Comparison of ENCODE assay signal across 17 cellular contexts in the genomic region with DNA sequence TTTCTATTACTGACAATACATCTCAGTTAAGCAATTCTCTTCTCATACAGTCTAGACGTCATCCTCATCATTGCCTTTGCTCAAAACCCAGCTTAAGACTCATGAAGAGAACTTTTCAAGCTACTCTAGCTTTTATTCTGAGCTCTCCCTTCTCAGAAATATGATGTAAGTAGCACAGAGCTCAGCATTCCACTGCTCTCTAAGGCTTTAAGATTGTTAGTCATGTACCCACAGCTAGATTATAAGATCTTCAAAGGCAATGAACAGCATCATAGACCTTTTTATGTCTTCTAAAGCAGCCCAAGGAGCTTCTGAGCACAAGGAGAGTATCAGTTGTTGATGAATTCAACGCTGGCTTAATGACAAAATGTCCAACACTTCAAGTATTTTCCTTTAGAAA.
DNase-seq lines count a peak whose midpoint lies in the region; ATAC-seq, FAIRE-seq and TF ChIP-seq lines count a peak whose summit lies in the region.
"Had no signal": no experiment of that assay in that cellular context is flagged by ENCODE, and none has a peak within 500 bp of the region (broad histone marks: within the 10 kb centered on the region; RNA-seq: fewer than 3 reads in every experiment).

No MANE protein-coding gene starts in this region.

- FAIRE-seq in A549 (lab: Jason Lieb, UNC): peak; percentile 65
- FAIRE-seq: frontal cortex, H54 had no signal

- H3K14ac ChIP-seq in IMR-90 (replicated peaks; ENCODE audit: low read depth, low read length) (no peak overlapping the region), mesenchymal stem cell (ENCODE audit: low read length in 2 of 2) (no peak overlapping the region)

- peak overlapping the region; percentile 49; the same call in 1 of the 2 replicates for H4K5ac ChIP-seq in IMR-90 (ENCODE audit: low read depth, low read length)

- no peak for TF ChIP-seq EP300 in A549 (IDR thresholded peaks at IDR 0.05)

- TF ChIP-seq CTCF in A549 (IDR thresholded peaks at IDR 0.05) (no peak), IMR-90 (conservative IDR thresholded peaks at IDR 0.05; ENCODE audit: low read depth, low read length) (no peak)

- H3K23ac ChIP-seq in IMR-90 (ENCODE audit: low read depth, low read length) (no peak overlapping the region), mesenchymal stem cell (ENCODE audit: low read length in 2 of 2) (no peak overlapping the region)

- H3K4ac ChIP-seq in IMR-90 (ENCODE audit: low read depth, low read length) (no peak overlapping the region), mesenchymal stem cell (ENCODE audit: low read depth in 1 of 2, low read length in 2 of 2) (no peak overlapping the region)

- H3K9me1 ChIP-seq in IMR-90 (ENCODE audit: insufficient read depth, low read length): peaks cover 6% of the 10 kb centered on the region

- no peak overlapping the region for H3K9ac ChIP-seq in IMR-90 (ENCODE audit: low read depth, low read length)
- H3K9ac ChIP-seq in mesenchymal stem cell (ENCODE audit: low read length): peak overlapping the region; percentile 35

- no peak overlapping the region for H3K56ac ChIP-seq in IMR-90 (ENCODE audit: extremely low read depth, insufficient read depth, low read length)

- DNase-seq in A549 (ENCODE audit: low read depth in 1 of 2, low spot score in 1 of 2) (no peak), IMR-90 (peak; percentile 77), dedifferentiated amniotic fluid mesenchymal stem cell (ENCODE audit: extremely low spot score) (peak; percentile 78), mesenchymal stem cell (peak; percentile 34), HT-29 (ENCODE audit: low spot score) (no peak)
- DNase-seq: activated naive CD4-positive, alpha-beta T cell treated with anti-CD3 and anti-CD28 coated beads for 36 hours; AML-193; colonic mucosa; DND-41; NCI-H345; stimulated activated CD8-positive, alpha-beta memory T cell treated with anti-CD3 and anti-CD28 coated beads, Interleukin-4, amount 100 ng/mL, for 48 hours; T-helper 9 cell had no signal

- CTCF ChIA-PET in A549 (lab: Yijun Ruan, JAX) (interaction anchor here (1.0 to 1.4 kb wide), 3 partner anchors 11 to 34 kb away, joined by 3 to 6 read pairs (median 4); no protein-coding TSS in a partner anchor), IMR-90 (lab: Yijun Ruan, JAX) (no interaction called here)

- dilution Hi-C loops in IMR-90 (cut with HindIII; ENCODE audit: low sequenced_read_pairs, unreplicated experiment): no loop called here

- no peak for TF ChIP-seq POLR2A in A549 (IDR thresholded peaks at IDR 0.05; ENCODE audit: low read length)
- no peak for TF ChIP-seq POLR2A in IMR-90 (IDR thresholded peaks at IDR 0.05; ENCODE audit: low read depth, low read length)

- peaks cover 15% of the 10 kb centered on the region for H3K36me3 ChIP-seq in IMR-90 (ENCODE audit: control insufficient read depth, insufficient read depth, low read length)
- peaks cover 13 to 85% of the 10 kb centered on the region in 2 experiments for H3K36me3 ChIP-seq in mesenchymal stem cell (ENCODE audit: control insufficient read depth in 1 of 2, insufficient read depth in 2 of 2, low read depth in 1 of 2, low read length in 2 of 2)
- H3K36me3 ChIP-seq: colonic mucosa had no signal

- H4K91ac ChIP-seq in IMR-90 (ENCODE audit: insufficient read depth, low read depth, low read length): no peak overlapping the region
- H4K91ac ChIP-seq in mesenchymal stem cell (ENCODE audit: low read length): no peak overlapping the region

- H3K4me1 ChIP-seq in A549 (peaks cover 63% of the 10 kb centered on the region), IMR-90 (ENCODE audit: control insufficient read depth, insufficient read depth, low read length) (peaks cover 25% of the 10 kb centered on the region), mesenchymal stem cell (ENCODE audit: control insufficient read depth, insufficient read depth, low read depth, low read length) (peaks cover 3% of the 10 kb centered on the region)

- H2BK120ac ChIP-seq in IMR-90 (ENCODE audit: low read depth, low read length) (0 out of 2 replicates have a peak overlapping the region, but pooled peaks have one; percentile 17), mesenchymal stem cell (ENCODE audit: low read depth, low read length) (no peak overlapping the region)

- H3K18ac ChIP-seq in IMR-90 (ENCODE audit: low read depth, low read length) (peak overlapping the region; percentile 76; the same call in 1 of the 2 replicates), mesenchymal stem cell (ENCODE audit: low read depth in 1 of 2, low read length in 2 of 2) (no peak overlapping the region)

- ATAC-seq in A549 (no peak), IMR-90 (ENCODE audit: low read depth) (peak; percentile 54), GM21390 (IDR thresholded peaks at IDR 0.05; ENCODE audit: unreplicated experiment) (no peak), GM19455 (IDR thresholded peaks at IDR 0.05; ENCODE audit: unreplicated experiment) (no peak), HG02840 (IDR thresholded peaks at IDR 0.05; ENCODE audit: low FRiP score, unreplicated experiment) (no peak)

- intact Hi-C loops in IMR-90 (cut with micrococcal nuclease): no loop called here

- no peak overlapping the region for H2AK9ac ChIP-seq in IMR-90 (replicated peaks; ENCODE audit: low read depth, low read length, poor library complexity)

- H3K27me3 ChIP-seq in IMR-90 (ENCODE audit: control insufficient read depth, insufficient read depth, low read length) (no peaks in the 10 kb centered on the region), mesenchymal stem cell (ENCODE audit: control insufficient read depth in 1 of 2, insufficient read depth in 1 of 2, low read length in 2 of 2) (no peaks in the 10 kb centered on the region)
- H3K27me3 ChIP-seq: colonic mucosa had no signal

- no peak overlapping the region for H2AK5ac ChIP-seq in IMR-90 (ENCODE audit: low read depth, low read length)
- no peak overlapping the region for H2AK5ac ChIP-seq in mesenchymal stem cell (ENCODE audit: low read length, severe bottlenecking)

- H2BK20ac ChIP-seq in IMR-90 (ENCODE audit: low read depth, low read length): no peak overlapping the region

- no peak overlapping the region for H2AFZ ChIP-seq in IMR-90 (replicated peaks; ENCODE audit: low read length, poor library complexity)
- no peak overlapping the region for H2AFZ ChIP-seq in mesenchymal stem cell (ENCODE audit: low read depth, low read length)

- H3K4me3 ChIP-seq in A549: no peak overlapping the region
- H3K4me3 ChIP-seq in IMR-90 (ENCODE audit: insufficient read depth, low read depth, low read length): no peak overlapping the region
- H3K4me3 ChIP-seq in mesenchymal stem cell (ENCODE audit: insufficient read depth in 1 of 2, low read depth in 1 of 2, low read length in 2 of 2): no peak overlapping the region
- H3K4me3 ChIP-seq: colonic mucosa had no signal

- no peak for TF ChIP-seq RAD21 in A549 (conservative IDR thresholded peaks at IDR 0.05 in 1 of 2, IDR thresholded peaks at IDR 0.05 in 1 of 2)
- TF ChIP-seq RAD21 in IMR-90 (IDR thresholded peaks at IDR 0.05; ENCODE audit: low read length): no peak

- H3K4me2 ChIP-seq in A549 (no peak overlapping the region), IMR-90 (ENCODE audit: low read depth, low read length) (peak overlapping the region; percentile 52; the same call in 1 of the 2 replicates), mesenchymal stem cell (ENCODE audit: low read length, poor library complexity, severe bottlenecking) (no peak overlapping the region)

- H4K8ac ChIP-seq in IMR-90 (ENCODE audit: low read depth in 2 of 2, low read length in 2 of 2): peak overlapping the region in 1 of 2 experiments; percentile 56; a peak in 1 of 4 replicates
- H4K8ac ChIP-seq in mesenchymal stem cell (ENCODE audit: low read length): no peak overlapping the region

- POLR2A ChIA-PET in A549 (lab: Yijun Ruan, JAX): no interaction called here
- POLR2A ChIA-PET in IMR-90 (lab: Charles Lee; ENCODE audit: unreplicated experiment): interaction anchor here (1.2 kb wide), 1 partner anchor 22 kb away, joined by 3 read pairs; no protein-coding TSS in a partner anchor

- in situ Hi-C loops in IMR-90 (cut with MboI; ENCODE audit: low sequenced_read_pairs): no loop called here

- H3K9me3 ChIP-seq in A549: no peaks in the 10 kb centered on the region
- no peaks in the 10 kb centered on the region for H3K9me3 ChIP-seq in IMR-90 (ENCODE audit: control insufficient read depth, insufficient read depth, low read length)
- no peaks in the 10 kb centered on the region for H3K9me3 ChIP-seq in mesenchymal stem cell (ENCODE audit: control insufficient read depth, low read length)
- H3K9me3 ChIP-seq: colonic mucosa had no signal

- H4K20me1 ChIP-seq in IMR-90 (ENCODE audit: insufficient read depth, low read length): no peaks in the 10 kb centered on the region; the same call in 1 of the 2 replicates

- 94% methylated on average over 2 of the region's 2 CpGs for WGBS in A549 (ENCODE audit: missing lambda C conversion rate)
- WGBS in IMR-90 (ENCODE audit: extremely low coverage in 2 of 2, insufficient read length in 1 of 2), 2 experiments: no CpG with 5 or more reads among the region's 2 CpGs
- WGBS in mesenchymal stem cell: 50% methylated on average over 2 of the region's 2 CpGs

- no peak overlapping the region for H2BK15ac ChIP-seq in IMR-90 (ENCODE audit: low read depth, low read length)
- H2BK15ac ChIP-seq in mesenchymal stem cell (ENCODE audit: low read depth, poor library complexity, severe bottlenecking): no peak overlapping the region

- H2BK12ac ChIP-seq in mesenchymal stem cell (ENCODE audit: low read length in 2 of 2): no peak overlapping the region

- BruUV-seq in IMR-90 (replicated peaks; lab: Mats Ljungman, UMichigan): no TSS peak

- H2BK5ac ChIP-seq in IMR-90 (ENCODE audit: low read depth, low read length, poor library complexity, severe bottlenecking) (peak overlapping the region; percentile 30), mesenchymal stem cell (ENCODE audit: low read depth, low read length, poor library complexity, severe bottlenecking) (no peak overlapping the region)

- peaks cover 5 to 42% of the 10 kb centered on the region in 2 experiments; a peak in 3 of 4 replicates for H3K79me1 ChIP-seq in IMR-90 (ENCODE audit: low read depth in 1 of 2, low read length in 2 of 2)
- peaks cover 3% of the 10 kb centered on the region for H3K79me1 ChIP-seq in mesenchymal stem cell (replicated peaks; ENCODE audit: low read length, poor library complexity, severe bottlenecking)

- H3K27ac ChIP-seq in A549 (peak overlapping the region; percentile 66 to 82; a peak in 5 of 6 replicates), IMR-90 (ENCODE audit: insufficient read depth, low read length) (no peak overlapping the region), mesenchymal stem cell (ENCODE audit: low read length, poor library complexity, severe bottlenecking) (peak overlapping the region; percentile 61)
- H3K27ac ChIP-seq: colonic mucosa had no signal

TF ChIP-seq in A549, 52 proteins besides CTCF, POLR2A, EP300 and RAD21 (continues in another document):
- no peak for TF ChIP-seq NFE2L2 (conservative IDR thresholded peaks at IDR 0.05; ENCODE audit: low read length)
- no peak for TF ChIP-seq CHD4 (IDR thresholded peaks at IDR 0.05; ENCODE audit: borderline replicate concordance)
- TF ChIP-seq SREBF2 (IDR thresholded peaks at IDR 0.05): no peak
- no peak for TF ChIP-seq EHF (CRISPR knock-in tag; IDR thresholded peaks at IDR 0.05)

TF ChIP-seq in IMR-90, 13 proteins besides CTCF, POLR2A, EP300 and RAD21 (continues in another document):
- TF ChIP-seq RFX5 (IDR thresholded peaks at IDR 0.05; ENCODE audit: low read depth, low read length): no peak
- no peak for TF ChIP-seq RCOR1 (IDR thresholded peaks at IDR 0.05; ENCODE audit: insufficient replicate concordance, low read length)
- TF ChIP-seq CEBPB (IDR thresholded peaks at IDR 0.05; ENCODE audit: low read depth, low read length): no peak

Comparison
In these comparisons a context has a peak if more than half of its experiments do, and no peak if none do; other contexts are left out.
1. DNase-seq: peak in IMR-90 (single experiment), dedifferentiated amniotic fluid mesenchymal stem cell (single experiment) and mesenchymal stem cell (single experiment); none in A549 (0 of 2) and HT-29 (single experiment).